ENCODE assay signal across 1 cellular context in the genomic region with DNA sequence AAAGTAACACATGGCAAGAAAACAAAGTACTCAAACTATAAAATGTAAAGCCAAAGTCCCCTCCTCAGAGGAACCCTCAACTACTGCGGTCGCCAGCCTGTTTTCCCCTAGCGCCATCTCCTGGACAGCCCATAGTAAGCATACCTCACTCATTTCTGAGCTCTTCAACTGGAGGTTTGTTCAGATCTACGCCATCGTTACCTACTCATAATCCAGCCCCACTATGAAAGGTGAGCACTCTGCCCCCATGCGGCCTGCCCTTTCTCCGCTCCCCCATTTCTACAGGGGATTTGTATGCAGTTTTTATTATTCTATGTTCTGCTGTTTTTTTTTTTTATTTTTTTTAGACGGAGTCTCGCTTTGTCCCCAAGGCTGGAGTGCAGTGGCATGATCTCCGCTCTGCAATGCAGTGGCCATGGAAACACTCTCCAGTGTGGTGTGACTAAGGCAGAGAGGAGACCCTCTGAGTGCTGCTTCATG.
TF ChIP-seq lines count a peak whose summit lies in the region.

No MANE protein-coding gene starts in this region.

TF ChIP-seq in K562, 482 proteins besides CTCF, POLR2A, EP300 and RAD21 (continued from another document):
- TF ChIP-seq, protein P1, sequence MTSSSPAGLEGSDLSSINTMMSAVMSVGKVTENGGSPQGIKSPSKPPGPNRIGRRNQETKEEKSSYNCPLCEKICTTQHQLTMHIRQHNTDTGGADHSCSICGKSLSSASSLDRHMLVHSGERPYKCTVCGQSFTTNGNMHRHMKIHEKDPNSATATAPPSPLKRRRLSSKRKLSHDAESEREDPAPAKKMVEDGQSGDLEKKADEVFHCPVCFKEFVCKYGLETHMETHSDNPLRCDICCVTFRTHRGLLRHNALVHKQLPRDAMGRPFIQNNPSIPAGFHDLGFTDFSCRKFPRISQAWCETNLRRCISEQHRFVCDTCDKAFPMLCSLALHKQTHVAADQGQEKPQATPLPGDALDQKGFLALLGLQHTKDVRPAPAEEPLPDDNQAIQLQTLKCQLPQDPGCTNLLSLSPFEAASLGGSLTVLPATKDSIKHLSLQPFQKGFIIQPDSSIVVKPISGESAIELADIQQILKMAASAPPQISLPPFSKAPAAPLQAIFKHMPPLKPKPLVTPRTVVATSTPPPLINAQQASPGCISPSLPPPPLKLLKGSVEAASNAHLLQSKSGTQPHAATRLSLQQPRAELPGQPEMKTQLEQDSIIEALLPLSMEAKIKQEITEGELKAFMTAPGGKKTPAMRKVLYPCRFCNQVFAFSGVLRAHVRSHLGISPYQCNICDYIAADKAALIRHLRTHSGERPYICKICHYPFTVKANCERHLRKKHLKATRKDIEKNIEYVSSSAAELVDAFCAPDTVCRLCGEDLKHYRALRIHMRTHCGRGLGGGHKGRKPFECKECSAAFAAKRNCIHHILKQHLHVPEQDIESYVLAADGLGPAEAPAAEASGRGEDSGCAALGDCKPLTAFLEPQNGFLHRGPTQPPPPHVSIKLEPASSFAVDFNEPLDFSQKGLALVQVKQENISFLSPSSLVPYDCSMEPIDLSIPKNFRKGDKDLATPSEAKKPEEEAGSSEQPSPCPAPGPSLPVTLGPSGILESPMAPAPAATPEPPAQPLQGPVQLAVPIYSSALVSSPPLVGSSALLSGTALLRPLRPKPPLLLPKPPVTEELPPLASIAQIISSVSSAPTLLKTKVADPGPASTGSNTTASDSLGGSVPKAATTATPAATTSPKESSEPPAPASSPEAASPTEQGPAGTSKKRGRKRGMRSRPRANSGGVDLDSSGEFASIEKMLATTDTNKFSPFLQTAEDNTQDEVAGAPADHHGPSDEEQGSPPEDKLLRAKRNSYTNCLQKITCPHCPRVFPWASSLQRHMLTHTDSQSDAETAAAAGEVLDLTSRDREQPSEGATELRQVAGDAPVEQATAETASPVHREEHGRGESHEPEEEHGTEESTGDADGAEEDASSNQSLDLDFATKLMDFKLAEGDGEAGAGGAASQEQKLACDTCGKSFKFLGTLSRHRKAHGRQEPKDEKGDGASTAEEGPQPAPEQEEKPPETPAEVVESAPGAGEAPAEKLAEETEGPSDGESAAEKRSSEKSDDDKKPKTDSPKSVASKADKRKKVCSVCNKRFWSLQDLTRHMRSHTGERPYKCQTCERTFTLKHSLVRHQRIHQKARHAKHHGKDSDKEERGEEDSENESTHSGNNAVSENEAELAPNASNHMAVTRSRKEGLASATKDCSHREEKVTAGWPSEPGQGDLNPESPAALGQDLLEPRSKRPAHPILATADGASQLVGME (CRISPR knock-in tag; IDR thresholded peaks at IDR 0.05) = no peak
- TF ChIP-seq TEAD4 (IDR thresholded peaks at IDR 0.05; ENCODE audit: low read length) (peak; percentile 37; the same call in 1 of the 2 replicates), TEAD4 (CRISPR knock-in tag; IDR thresholded peaks at IDR 0.05; ENCODE audit: borderline replicate concordance) (no peak), SMC3 (conservative IDR thresholded peaks at IDR 0.05; ENCODE audit: insufficient read depth, low read depth, low read length) (peak; percentile 65), SP1 (CRISPR knock-in tag; IDR thresholded peaks at IDR 0.05) (peak; percentile 57; the same call in 1 of the 2 replicates), CCNT2 (IDR thresholded peaks at IDR 0.05; ENCODE audit: borderline replicate concordance, extremely low read depth, insufficient read length, low read depth, low read length) (no peak), FOXK2 (conservative IDR thresholded peaks at IDR 0.05 in 1 of 2, IDR thresholded peaks at IDR 0.05 in 1 of 2; ENCODE audit: low read depth in 2 of 2) (0 out of 4 replicates have a peak, but pooled peaks of 1 of the 2 experiments have one; percentile 25), CCAR2 (IDR thresholded peaks at IDR 0.05; ENCODE audit: low read depth, low read length) (no peak), TEAD1 (CRISPR knock-in tag; IDR thresholded peaks at IDR 0.05) (0 out of 4 replicates have a peak, but pooled peaks of 1 of the 2 experiments have one; percentile 56), ATF7 (IDR thresholded peaks at IDR 0.05) (peak; percentile 76), CREM (IDR thresholded peaks at IDR 0.05; ENCODE audit: low read depth) (peak; percentile 67), SIN3A (IDR thresholded peaks at IDR 0.05; ENCODE audit: borderline replicate concordance in 2 of 2, control insufficient read depth in 1 of 2, low read depth in 2 of 2, low read length in 2 of 2) (no peak), ZNF324 (CRISPR knock-in tag; IDR thresholded peaks at IDR 0.05) (no peak), HCFC1 (IDR thresholded peaks at IDR 0.05; ENCODE audit: low read depth, low read length) (0 out of 2 replicates have a peak, but pooled peaks have one; percentile 5), NR1H2 (CRISPR knock-in tag; IDR thresholded peaks at IDR 0.05) (0 out of 2 replicates have a peak, but pooled peaks have one; percentile 54), TEAD2 (tag; IDR thresholded peaks at IDR 0.05) (no peak), ZNF121 (CRISPR knock-in tag; conservative IDR thresholded peaks at IDR 0.05) (no peak), RCOR1 (IDR thresholded peaks at IDR 0.05; ENCODE audit: borderline replicate concordance in 1 of 2, low read depth in 2 of 2, low read length in 2 of 2) (peak in 1 of 2 experiments; percentile 11; a peak in 1 of 4 replicates), MYNN (IDR thresholded peaks at IDR 0.05) (no peak), MYNN (CRISPR knock-in tag; IDR thresholded peaks at IDR 0.05) (no peak), GATA2 (CRISPR knock-in tag; IDR thresholded peaks at IDR 0.05) (no peak), ELF2 (CRISPR knock-in tag; IDR thresholded peaks at IDR 0.05) (no peak), CREB1 (IDR thresholded peaks at IDR 0.05) (no peak), CREB1 (CRISPR knock-in tag; IDR thresholded peaks at IDR 0.05) (peak; percentile 26; the same call in 1 of the 2 replicates), PTRF (tag; IDR thresholded peaks at IDR 0.05) (no peak)
- TF ChIP-seq, protein P2, sequence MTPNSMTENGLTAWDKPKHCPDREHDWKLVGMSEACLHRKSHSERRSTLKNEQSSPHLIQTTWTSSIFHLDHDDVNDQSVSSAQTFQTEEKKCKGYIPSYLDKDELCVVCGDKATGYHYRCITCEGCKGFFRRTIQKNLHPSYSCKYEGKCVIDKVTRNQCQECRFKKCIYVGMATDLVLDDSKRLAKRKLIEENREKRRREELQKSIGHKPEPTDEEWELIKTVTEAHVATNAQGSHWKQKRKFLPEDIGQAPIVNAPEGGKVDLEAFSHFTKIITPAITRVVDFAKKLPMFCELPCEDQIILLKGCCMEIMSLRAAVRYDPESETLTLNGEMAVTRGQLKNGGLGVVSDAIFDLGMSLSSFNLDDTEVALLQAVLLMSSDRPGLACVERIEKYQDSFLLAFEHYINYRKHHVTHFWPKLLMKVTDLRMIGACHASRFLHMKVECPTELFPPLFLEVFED (CRISPR knock-in tag; conservative IDR thresholded peaks at IDR 0.05) = 0 out of 2 replicates have a peak, but pooled peaks have one; percentile 7
- TF ChIP-seq, protein P3, sequence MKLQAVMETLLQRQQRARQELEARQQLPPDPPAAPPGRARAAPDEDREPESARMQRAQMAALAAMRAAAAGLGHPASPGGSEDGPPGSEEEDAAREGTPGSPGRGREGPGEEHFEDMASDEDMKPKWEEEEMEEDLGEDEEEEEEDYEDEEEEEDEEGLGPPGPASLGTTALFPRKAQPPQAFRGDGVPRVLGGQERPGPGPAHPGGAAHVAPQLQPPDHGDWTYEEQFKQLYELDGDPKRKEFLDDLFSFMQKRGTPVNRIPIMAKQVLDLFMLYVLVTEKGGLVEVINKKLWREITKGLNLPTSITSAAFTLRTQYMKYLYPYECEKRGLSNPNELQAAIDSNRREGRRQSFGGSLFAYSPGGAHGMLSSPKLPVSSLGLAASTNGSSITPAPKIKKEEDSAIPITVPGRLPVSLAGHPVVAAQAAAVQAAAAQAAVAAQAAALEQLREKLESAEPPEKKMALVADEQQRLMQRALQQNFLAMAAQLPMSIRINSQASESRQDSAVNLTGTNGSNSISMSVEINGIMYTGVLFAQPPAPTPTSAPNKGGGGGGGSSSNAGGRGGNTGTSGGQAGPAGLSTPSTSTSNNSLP (IDR thresholded peaks at IDR 0.05; ENCODE audit: borderline replicate concordance, low read depth, low read length) = peak; percentile 50; the same call in 1 of the 2 replicates
- TF ChIP-seq, protein P4, sequence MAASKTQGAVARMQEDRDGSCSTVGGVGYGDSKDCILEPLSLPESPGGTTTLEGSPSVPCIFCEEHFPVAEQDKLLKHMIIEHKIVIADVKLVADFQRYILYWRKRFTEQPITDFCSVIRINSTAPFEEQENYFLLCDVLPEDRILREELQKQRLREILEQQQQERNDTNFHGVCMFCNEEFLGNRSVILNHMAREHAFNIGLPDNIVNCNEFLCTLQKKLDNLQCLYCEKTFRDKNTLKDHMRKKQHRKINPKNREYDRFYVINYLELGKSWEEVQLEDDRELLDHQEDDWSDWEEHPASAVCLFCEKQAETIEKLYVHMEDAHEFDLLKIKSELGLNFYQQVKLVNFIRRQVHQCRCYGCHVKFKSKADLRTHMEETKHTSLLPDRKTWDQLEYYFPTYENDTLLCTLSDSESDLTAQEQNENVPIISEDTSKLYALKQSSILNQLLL (CRISPR knock-in tag; IDR thresholded peaks at IDR 0.05; ENCODE audit: borderline replicate concordance) = no peak
- TF ChIP-seq, protein P5, sequence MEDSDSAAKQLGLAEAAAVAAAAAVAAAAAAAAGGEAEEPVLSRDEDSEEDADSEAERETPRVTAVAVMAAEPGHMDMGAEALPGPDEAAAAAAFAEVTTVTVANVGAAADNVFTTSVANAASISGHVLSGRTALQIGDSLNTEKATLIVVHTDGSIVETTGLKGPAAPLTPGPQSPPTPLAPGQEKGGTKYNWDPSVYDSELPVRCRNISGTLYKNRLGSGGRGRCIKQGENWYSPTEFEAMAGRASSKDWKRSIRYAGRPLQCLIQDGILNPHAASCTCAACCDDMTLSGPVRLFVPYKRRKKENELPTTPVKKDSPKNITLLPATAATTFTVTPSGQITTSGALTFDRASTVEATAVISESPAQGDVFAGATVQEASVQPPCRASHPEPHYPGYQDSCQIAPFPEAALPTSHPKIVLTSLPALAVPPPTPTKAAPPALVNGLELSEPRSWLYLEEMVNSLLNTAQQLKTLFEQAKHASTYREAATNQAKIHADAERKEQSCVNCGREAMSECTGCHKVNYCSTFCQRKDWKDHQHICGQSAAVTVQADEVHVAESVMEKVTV (CRISPR knock-in tag; IDR thresholded peaks at IDR 0.05) = 0 out of 2 replicates have a peak, but pooled peaks have one; percentile 58
- TF ChIP-seq, protein P6, sequence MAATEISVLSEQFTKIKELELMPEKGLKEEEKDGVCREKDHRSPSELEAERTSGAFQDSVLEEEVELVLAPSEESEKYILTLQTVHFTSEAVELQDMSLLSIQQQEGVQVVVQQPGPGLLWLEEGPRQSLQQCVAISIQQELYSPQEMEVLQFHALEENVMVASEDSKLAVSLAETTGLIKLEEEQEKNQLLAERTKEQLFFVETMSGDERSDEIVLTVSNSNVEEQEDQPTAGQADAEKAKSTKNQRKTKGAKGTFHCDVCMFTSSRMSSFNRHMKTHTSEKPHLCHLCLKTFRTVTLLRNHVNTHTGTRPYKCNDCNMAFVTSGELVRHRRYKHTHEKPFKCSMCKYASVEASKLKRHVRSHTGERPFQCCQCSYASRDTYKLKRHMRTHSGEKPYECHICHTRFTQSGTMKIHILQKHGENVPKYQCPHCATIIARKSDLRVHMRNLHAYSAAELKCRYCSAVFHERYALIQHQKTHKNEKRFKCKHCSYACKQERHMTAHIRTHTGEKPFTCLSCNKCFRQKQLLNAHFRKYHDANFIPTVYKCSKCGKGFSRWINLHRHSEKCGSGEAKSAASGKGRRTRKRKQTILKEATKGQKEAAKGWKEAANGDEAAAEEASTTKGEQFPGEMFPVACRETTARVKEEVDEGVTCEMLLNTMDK (IDR thresholded peaks at IDR 0.05; ENCODE audit: borderline replicate concordance, insufficient read depth, low read depth, low read length, poor library complexity, severe bottlenecking) = peak; percentile 84
